1 cellular context compared by ENCODE assay signal in the genomic region with DNA sequence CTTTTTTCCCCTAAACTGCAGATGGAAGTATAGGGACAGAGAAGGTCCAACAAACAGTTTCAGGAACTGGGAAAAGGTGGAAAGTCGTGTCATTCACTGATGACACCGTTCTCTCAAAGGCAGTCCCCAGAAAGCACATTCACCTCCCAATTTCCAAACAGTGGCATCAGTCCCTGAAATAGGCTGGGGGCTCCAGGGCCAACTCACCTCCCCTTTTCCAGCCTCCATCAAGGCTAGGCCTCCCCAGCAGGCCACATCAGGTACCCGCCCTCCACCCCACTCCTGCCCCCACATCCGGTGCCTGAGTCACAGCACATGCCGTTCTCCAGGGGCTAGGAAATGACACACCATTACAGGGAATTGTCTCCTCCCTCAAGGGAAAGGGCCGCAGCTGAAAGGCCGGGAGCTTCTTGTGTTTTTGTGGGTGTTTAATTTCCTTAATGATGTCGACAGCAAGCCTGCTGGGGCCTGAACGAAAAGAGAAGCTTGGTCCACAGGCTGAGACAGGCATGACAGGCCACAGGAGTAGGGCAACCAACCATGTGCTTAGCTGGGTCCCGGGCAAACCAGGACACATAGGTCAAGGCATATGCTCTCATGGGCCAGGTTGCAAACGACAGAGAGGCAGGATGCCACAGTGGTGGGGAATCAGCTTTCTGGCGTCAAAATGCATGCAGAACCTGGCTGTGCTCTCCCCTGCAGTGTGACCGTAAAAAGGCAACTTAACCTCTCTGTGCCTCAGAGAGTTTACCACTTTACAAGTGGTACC.
TF ChIP-seq lines count a peak whose summit lies in the region.

No MANE protein-coding gene starts in this region.

TF ChIP-seq in K562, 482 proteins besides CTCF, POLR2A, EP300 and RAD21 (continued from another document and continues in another):
- peak in 1 of 2 experiments; percentile 17; a peak in 1 of 4 replicates for TF ChIP-seq SIN3A (IDR thresholded peaks at IDR 0.05; ENCODE audit: borderline replicate concordance in 2 of 2, control insufficient read depth in 1 of 2, low read depth in 2 of 2, low read length in 2 of 2)
- TF ChIP-seq ATF3 (IDR thresholded peaks at IDR 0.05), result peak; percentile 78
- no peak for TF ChIP-seq ATF3 (CRISPR knock-in tag; conservative IDR thresholded peaks at IDR 0.05)
- TF ChIP-seq ZFP30 (CRISPR knock-in tag; IDR thresholded peaks at IDR 0.05; ENCODE audit: borderline replicate concordance), result no peak
- peak; percentile 71 for TF ChIP-seq SMAD4 (CRISPR knock-in tag; conservative IDR thresholded peaks at IDR 0.05)
- peak; percentile 14; the same call in 1 of the 2 replicates for TF ChIP-seq NCOR1 (IDR thresholded peaks at IDR 0.05)
- TF ChIP-seq MBD2 (IDR thresholded peaks at IDR 0.05; ENCODE audit: borderline replicate concordance, low read depth), result 0 out of 2 replicates have a peak, but pooled peaks have one; percentile 29
- TF ChIP-seq, protein P1, sequence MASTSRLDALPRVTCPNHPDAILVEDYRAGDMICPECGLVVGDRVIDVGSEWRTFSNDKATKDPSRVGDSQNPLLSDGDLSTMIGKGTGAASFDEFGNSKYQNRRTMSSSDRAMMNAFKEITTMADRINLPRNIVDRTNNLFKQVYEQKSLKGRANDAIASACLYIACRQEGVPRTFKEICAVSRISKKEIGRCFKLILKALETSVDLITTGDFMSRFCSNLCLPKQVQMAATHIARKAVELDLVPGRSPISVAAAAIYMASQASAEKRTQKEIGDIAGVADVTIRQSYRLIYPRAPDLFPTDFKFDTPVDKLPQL (IDR thresholded peaks at IDR 0.05; ENCODE audit: extremely low read depth, insufficient read length), result no peak
- TF ChIP-seq FOSL1 (tag; conservative IDR thresholded peaks at IDR 0.05), result peak; percentile 94
- peak; percentile 38; the same call in 1 of the 2 replicates for TF ChIP-seq BACH1 (tag; IDR thresholded peaks at IDR 0.05)
- no peak for TF ChIP-seq PHF8 (IDR thresholded peaks at IDR 0.05; ENCODE audit: borderline replicate concordance, low read length)
- TF ChIP-seq TAF9B (IDR thresholded peaks at IDR 0.05; ENCODE audit: partially characterized antibody), result peak; percentile 61
- TF ChIP-seq KDM1A (IDR thresholded peaks at IDR 0.05), result peak; percentile 25 to 50; a peak in 2 of 4 replicates
- no peak for TF ChIP-seq NR2C1 (IDR thresholded peaks at IDR 0.05)
- TF ChIP-seq NR2C1 (tag; IDR thresholded peaks at IDR 0.05), result no peak
- peak; percentile 27; the same call in 1 of the 2 replicates for TF ChIP-seq NKRF (IDR thresholded peaks at IDR 0.05; ENCODE audit: borderline replicate concordance)
- 0 out of 2 replicates have a peak, but pooled peaks have one; percentile 21 for TF ChIP-seq ZNF41 (CRISPR knock-in tag; conservative IDR thresholded peaks at IDR 0.05)
- TF ChIP-seq SUPT5H (IDR thresholded peaks at IDR 0.05), result peak; percentile 47; the same call in 1 of the 2 replicates
- TF ChIP-seq, protein P2, sequence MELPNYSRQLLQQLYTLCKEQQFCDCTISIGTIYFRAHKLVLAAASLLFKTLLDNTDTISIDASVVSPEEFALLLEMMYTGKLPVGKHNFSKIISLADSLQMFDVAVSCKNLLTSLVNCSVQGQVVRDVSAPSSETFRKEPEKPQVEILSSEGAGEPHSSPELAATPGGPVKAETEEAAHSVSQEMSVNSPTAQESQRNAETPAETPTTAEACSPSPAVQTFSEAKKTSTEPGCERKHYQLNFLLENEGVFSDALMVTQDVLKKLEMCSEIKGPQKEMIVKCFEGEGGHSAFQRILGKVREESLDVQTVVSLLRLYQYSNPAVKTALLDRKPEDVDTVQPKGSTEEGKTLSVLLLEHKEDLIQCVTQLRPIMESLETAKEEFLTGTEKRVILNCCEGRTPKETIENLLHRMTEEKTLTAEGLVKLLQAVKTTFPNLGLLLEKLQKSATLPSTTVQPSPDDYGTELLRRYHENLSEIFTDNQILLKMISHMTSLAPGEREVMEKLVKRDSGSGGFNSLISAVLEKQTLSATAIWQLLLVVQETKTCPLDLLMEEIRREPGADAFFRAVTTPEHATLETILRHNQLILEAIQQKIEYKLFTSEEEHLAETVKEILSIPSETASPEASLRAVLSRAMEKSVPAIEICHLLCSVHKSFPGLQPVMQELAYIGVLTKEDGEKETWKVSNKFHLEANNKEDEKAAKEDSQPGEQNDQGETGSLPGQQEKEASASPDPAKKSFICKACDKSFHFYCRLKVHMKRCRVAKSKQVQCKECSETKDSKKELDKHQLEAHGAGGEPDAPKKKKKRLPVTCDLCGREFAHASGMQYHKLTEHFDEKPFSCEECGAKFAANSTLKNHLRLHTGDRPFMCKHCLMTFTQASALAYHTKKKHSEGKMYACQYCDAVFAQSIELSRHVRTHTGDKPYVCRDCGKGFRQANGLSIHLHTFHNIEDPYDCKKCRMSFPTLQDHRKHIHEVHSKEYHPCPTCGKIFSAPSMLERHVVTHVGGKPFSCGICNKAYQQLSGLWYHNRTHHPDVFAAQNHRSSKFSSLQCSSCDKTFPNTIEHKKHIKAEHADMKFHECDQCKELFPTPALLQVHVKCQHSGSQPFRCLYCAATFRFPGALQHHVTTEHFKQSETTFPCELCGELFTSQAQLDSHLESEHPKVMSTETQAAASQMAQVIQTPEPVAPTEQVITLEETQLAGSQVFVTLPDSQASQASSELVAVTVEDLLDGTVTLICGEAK (IDR thresholded peaks at IDR 0.05), result peak; percentile 30; the same call in 1 of the 2 replicates
- TF ChIP-seq, protein P2 (CRISPR knock-in tag; IDR thresholded peaks at IDR 0.05), result no peak
- TF ChIP-seq ETV1 (tag; conservative IDR thresholded peaks at IDR 0.05; ENCODE audit: low read depth), result peak; percentile 98
- 0 out of 2 replicates have a peak, but pooled peaks have one; percentile 44 for TF ChIP-seq KLF1 (tag; IDR thresholded peaks at IDR 0.05)
- TF ChIP-seq NFXL1 (CRISPR knock-in tag; IDR thresholded peaks at IDR 0.05), result no peak
- peak; percentile 9; the same call in 1 of the 2 replicates for TF ChIP-seq EHMT2 (IDR thresholded peaks at IDR 0.05)
- TF ChIP-seq TAF1 (IDR thresholded peaks at IDR 0.05; ENCODE audit: control insufficient read depth, extremely low read depth, insufficient read depth, low read length, severe bottlenecking), result peak; percentile 33
- peak; percentile 71 for TF ChIP-seq CREM (IDR thresholded peaks at IDR 0.05; ENCODE audit: low read depth)
- TF ChIP-seq FOXP4 (CRISPR knock-in tag; IDR thresholded peaks at IDR 0.05; ENCODE audit: borderline replicate concordance), result peak; percentile 77
- peak; percentile 28; the same call in 1 of the 2 replicates for TF ChIP-seq RB1 (IDR thresholded peaks at IDR 0.05; ENCODE audit: low read depth)
- peak; percentile 94 for TF ChIP-seq ZNF175 (CRISPR knock-in tag; IDR thresholded peaks at IDR 0.05; ENCODE audit: low read depth)
- TF ChIP-seq ZFX (CRISPR knock-in tag; IDR thresholded peaks at IDR 0.05), result peak; percentile 27; the same call in 1 of the 2 replicates
- no peak for TF ChIP-seq NR2C2 (CRISPR knock-in tag; IDR thresholded peaks at IDR 0.05)
- TF ChIP-seq NR2C2 (tag; IDR thresholded peaks at IDR 0.05), result peak; percentile 36; the same call in 1 of the 2 replicates
- TF ChIP-seq, protein P3, sequence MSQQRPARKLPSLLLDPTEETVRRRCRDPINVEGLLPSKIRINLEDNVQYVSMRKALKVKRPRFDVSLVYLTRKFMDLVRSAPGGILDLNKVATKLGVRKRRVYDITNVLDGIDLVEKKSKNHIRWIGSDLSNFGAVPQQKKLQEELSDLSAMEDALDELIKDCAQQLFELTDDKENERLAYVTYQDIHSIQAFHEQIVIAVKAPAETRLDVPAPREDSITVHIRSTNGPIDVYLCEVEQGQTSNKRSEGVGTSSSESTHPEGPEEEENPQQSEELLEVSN (IDR thresholded peaks at IDR 0.05; ENCODE audit: borderline replicate concordance in 1 of 2, extremely low read depth in 1 of 2, insufficient read depth in 1 of 2, insufficient read length in 1 of 2, low read depth in 1 of 2, low read length in 1 of 2, poor library complexity in 1 of 2, severe bottlenecking in 1 of 2), result peak in 1 of 2 experiments; percentile 74
- TF ChIP-seq STAT6 (CRISPR knock-in tag; IDR thresholded peaks at IDR 0.05), result no peak
- TF ChIP-seq RBFOX2 (IDR thresholded peaks at IDR 0.05; ENCODE audit: low read depth, low read length), result peak; percentile 68
